In genomic region chr6:169794317-169795055, GRCh38 we compare ENCODE assay signal across 23 cellular contexts. TPM values are rescaled to one million over a fixed set of nuclear protein-coding genes. Genes with fewer than 3 reads are reported as not detected.
DNase-seq lines count a peak whose midpoint lies in the region; ATAC-seq, FAIRE-seq and TF ChIP-seq lines count a peak whose summit lies in the region.
"Had no signal": no experiment of that assay in that cellular context is flagged by ENCODE, and none has a peak within 500 bp of the region (broad histone marks: within the 10 kb centered on the region; RNA-seq: fewer than 3 reads in every experiment).

No MANE protein-coding gene starts in this region.

- CTCF ChIA-PET in HepG2 (lab: Yijun Ruan, JAX; ENCODE audit: low intra/inter-chr PET ratio, low total read pairs) = no interaction called here

- BruUV-seq in HepG2 (replicated peaks; lab: Mats Ljungman, UMichigan) = no TSS peak

- POLR2A ChIA-PET in HepG2 (lab: Yijun Ruan, JAX) = interaction anchor here (1.1 to 2.9 kb wide), 3 partner anchors 9 to 69 kb away, joined by 5 to 8 read pairs (median 5); no protein-coding TSS in a partner anchor

- no peak overlapping the region for H3K4me3 ChIP-seq in right atrium auricular region
- no peak overlapping the region for H3K4me3 ChIP-seq in left ventricle myocardium inferior
- no peak overlapping the region for H3K4me3 ChIP-seq in HepG2 (replicated peaks in 1 of 3; ENCODE audit: insufficient read depth in 1 of 3, low read depth in 2 of 3, low read length in 3 of 3)
- H3K4me3 ChIP-seq in vagina = no peak overlapping the region
- H3K4me3 ChIP-seq: adrenal gland, lower lobe of right lung, pancreas, SJCRH30 had no signal

- TF ChIP-seq CTCF in right atrium auricular region (IDR thresholded peaks at IDR 0.05) (no peak), left ventricle myocardium inferior (IDR thresholded peaks at IDR 0.05; ENCODE audit: borderline replicate concordance) (no peak), HepG2 (CRISPR knock-in tag; IDR thresholded peaks at IDR 0.05) (no peak), vagina (IDR thresholded peaks at IDR 0.05) (no peak)

- H3K27ac ChIP-seq in right atrium auricular region (no peak overlapping the region), left ventricle myocardium inferior (replicated peaks) (no peak overlapping the region), HepG2 (ENCODE audit: extremely low read length, insufficient read depth, low read length) (no peak overlapping the region), vagina (no peak overlapping the region), caudate nucleus (ENCODE audit: low read depth, low read length) (no peak overlapping the region)
- H3K27ac ChIP-seq: adrenal gland, lower lobe of right lung, pancreas, SJCRH30 had no signal

- TF ChIP-seq POLR2A in HepG2 (IDR thresholded peaks at IDR 0.05; ENCODE audit: insufficient read depth in 1 of 2, low read depth in 2 of 2, low read length in 2 of 2) = no peak
- TF ChIP-seq POLR2A in vagina (IDR thresholded peaks at IDR 0.05) = no peak

- no peak overlapping the region for H3K9ac ChIP-seq in HepG2 (ENCODE audit: insufficient read depth, low read depth, low read length)

- no peak for TF ChIP-seq RAD21 in HepG2 (CRISPR knock-in tag; IDR thresholded peaks at IDR 0.05)

- H3K27me3 ChIP-seq in right atrium auricular region (no peaks in the 10 kb centered on the region), left ventricle myocardium inferior (ENCODE audit: low read depth) (peaks cover 43% of the 10 kb centered on the region), HepG2 (ENCODE audit: control insufficient read depth in 1 of 2, insufficient read depth in 2 of 2, low read length in 2 of 2) (no peaks in the 10 kb centered on the region), vagina (no peaks in the 10 kb centered on the region)
- H3K27me3 ChIP-seq: adrenal gland, pancreas had no signal

- 91% methylated on average over 11 of the region's 13 CpGs for WGBS in HepG2 (ENCODE audit: low lambda C conversion rate)

- H3K36me3 ChIP-seq in right atrium auricular region = no peaks in the 10 kb centered on the region
- H3K36me3 ChIP-seq in left ventricle myocardium inferior = no peaks in the 10 kb centered on the region
- no peaks in the 10 kb centered on the region for H3K36me3 ChIP-seq in HepG2 (replicated peaks in 1 of 2; ENCODE audit: control insufficient read depth in 1 of 2, insufficient read depth in 2 of 2, low read length in 2 of 2)
- no peaks in the 10 kb centered on the region for H3K36me3 ChIP-seq in vagina
- H3K36me3 ChIP-seq: adrenal gland, lower lobe of right lung, pancreas, SJCRH30 had no signal

- intact Hi-C loops in left ventricle myocardium inferior (cut with micrococcal nuclease) (no loop called here), HepG2 (cut with micrococcal nuclease; ENCODE audit: unreplicated experiment) (loop anchor here (5.0 kb wide), 1 partner anchor 738 kb away; no protein-coding TSS in a partner anchor), vagina (cut with DNase I) (no loop called here)

- H3K4me2 ChIP-seq in HepG2 (ENCODE audit: low read depth, low read length) = peak overlapping the region; percentile 22; the same call in 1 of the 2 replicates

- no peak for ATAC-seq in HepG2
- ATAC-seq in GM21786 (IDR thresholded peaks at IDR 0.05; ENCODE audit: unreplicated experiment) = no peak
- ATAC-seq: lower lobe of right lung, pancreas, WTC11 had no signal

- no peaks in the 10 kb centered on the region for H4K20me1 ChIP-seq in HepG2 (ENCODE audit: insufficient read depth, low read length)

- TF ChIP-seq EP300 in HepG2 (IDR thresholded peaks at IDR 0.05; ENCODE audit: low read depth in 2 of 2, low read length in 2 of 2) = no peak
- no peak for TF ChIP-seq EP300 in HepG2 (CRISPR knock-in tag; IDR thresholded peaks at IDR 0.05; ENCODE audit: borderline replicate concordance)

- peaks cover 0 to 15% of the 10 kb centered on the region in 2 donors for H3K4me1 ChIP-seq in right atrium auricular region
- H3K4me1 ChIP-seq in left ventricle myocardium inferior = peaks cover 16% of the 10 kb centered on the region
- H3K4me1 ChIP-seq in HepG2 (ENCODE audit: insufficient read depth, low read length) = peaks cover 81% of the 10 kb centered on the region
- peaks cover 14% of the 10 kb centered on the region for H3K4me1 ChIP-seq in vagina
- H3K4me1 ChIP-seq: SJCRH30 had no signal

- DNase-seq in right atrium auricular region (ENCODE audit: low spot score) (peak; percentile 48), left ventricle myocardium inferior (no peak), NCI-H345 (lab: John Stamatoyannopoulos, UW) (peak; percentile 77), HepG2 (ENCODE audit: low spot score) (no peak), vagina (ENCODE audit: extremely low spot score in 2 of 2) (peak; percentile 67 to 94), caudate nucleus (lab: John Stamatoyannopoulos, UW) (no peak)
- DNase-seq in stimulated activated naive CD4-positive, alpha-beta T cell treated with Interleukin-2 at 50 U/mL for 16 hours (lab: John Stamatoyannopoulos, UW) = no peak
- DNase-seq: central memory CD4-positive, alpha-beta T cell; effector CD8-positive, alpha-beta T cell; GDM1; glutamatergic neuron; KG1; lower lobe of right lung; naive B cell; NCI-H446 treated with DMSO at 0.1 percent for 48 hours; SJCRH30; stimulated activated CD4-positive, alpha-beta T cell treated with anti-CD3 and anti-CD28 coated beads, Interleukin-2, amount 100 ng/mL, for 48 hours; T-helper 2 cell had no signal

- H3K9me3 ChIP-seq in right atrium auricular region (no peaks in the 10 kb centered on the region), left ventricle myocardium inferior (replicated peaks) (no peaks in the 10 kb centered on the region), HepG2 (ENCODE audit: low read length) (no peaks in the 10 kb centered on the region), vagina (no peaks in the 10 kb centered on the region)
- H3K9me3 ChIP-seq: adrenal gland, lower lobe of right lung, pancreas, SJCRH30 had no signal

- peaks cover 28% of the 10 kb centered on the region for H3K79me2 ChIP-seq in HepG2 (ENCODE audit: insufficient read depth, low read length)

- H2AFZ ChIP-seq in HepG2 (ENCODE audit: low read length) = no peak overlapping the region

- no peak for FAIRE-seq in HepG2 (lab: Jason Lieb, UNC)
- FAIRE-seq: GM12892, pancreas had no signal

- in situ Hi-C loops in HepG2 (cut with HindIII; ENCODE audit: extremely low pct_ligation_motif_present, low pct_unique_long_range_greater_than_20kb) = loop anchor here (5.0 kb wide), 1 partner anchor 88 kb away; no protein-coding TSS in a partner anchor

TF ChIP-seq in HepG2, 621 proteins besides CTCF, POLR2A, EP300 and RAD21 (continues in another document):
- no peak for TF ChIP-seq TEAD3 (CRISPR knock-in tag; optimal IDR thresholded peaks at IDR 0.05; ENCODE audit: borderline replicate concordance)

RNA-seq across cellular contexts. Expression of gene ERMARD, which starts 43.1 kb away (rescaled TPM):
- 10 to 100 TPM in 1 of 2 donors, 1 to 10 TPM in 1; 8.6 to 11.2 TPM for total RNA-seq in right atrium auricular region
- 9.3 TPM for total RNA-seq in left ventricle myocardium inferior
- total RNA-seq in HepG2 (2016; rRNA removed; fragmentation: Illumina TruSeq; extraction: Trizol) = 8.4 and 10.7 TPM in 2 replicates
- 5.5 and 7.1 TPM in 2 replicates for total RNA-seq in HepG2 (2016; cell fraction: cytosol; rRNA removed; fragmentation: Illumina TruSeq; extraction: Trizol; ENCODE audit: low read depth)
- 7.1 and 13.2 TPM in 2 replicates for total RNA-seq in HepG2 (2016; cell fraction: insoluble cytoplasmic fraction; rRNA removed; fragmentation: Illumina TruSeq; extraction: Trizol)
- 7.3 and 7.5 TPM in 2 replicates for total RNA-seq in HepG2 (2016; cell fraction: membrane; rRNA removed; fragmentation: Illumina TruSeq; extraction: Trizol)
- 16.6 and 17.0 TPM in 2 replicates for total RNA-seq in HepG2 (2016; cell fraction: nucleus; rRNA removed; fragmentation: Illumina TruSeq; extraction: Trizol)
- polyA plus RNA-seq in HepG2 (2011; rRNA removed) = 8.8 and 11.6 TPM in 2 replicates
- polyA plus RNA-seq in HepG2 (2011; cell fraction: cytosol; rRNA removed) = 6.1 and 7.4 TPM in 2 replicates
- 35.0 and 45.3 TPM in 2 replicates for polyA plus RNA-seq in HepG2 (2011; cell fraction: nucleus; rRNA removed)
- 7.7 and 8.9 TPM in 2 replicates for polyA plus RNA-seq in HepG2 (2012)
- polyA plus RNA-seq in HepG2 (2016; cell fraction: cytosol; fragmentation: Illumina TruSeq; extraction: Trizol; ENCODE audit: low read depth) = 1.9 and 2.2 TPM in 2 replicates
- polyA plus RNA-seq in HepG2 (2016; cell fraction: insoluble cytoplasmic fraction; fragmentation: Illumina TruSeq; extraction: Trizol; ENCODE audit: low read depth) = 4.8 and 5.9 TPM in 2 replicates
- polyA plus RNA-seq in HepG2 (2016; cell fraction: membrane; fragmentation: Illumina TruSeq; extraction: Trizol; ENCODE audit: low read depth) = 2.4 and 3.3 TPM in 2 replicates
- 28.4 and 29.0 TPM in 2 replicates for polyA plus RNA-seq in HepG2 (2016; cell fraction: nucleus; fragmentation: Illumina TruSeq; extraction: Trizol; ENCODE audit: insufficient read depth, low read depth)
- polyA minus RNA-seq in HepG2 (2011; rRNA and poly(A)+ RNA removed; ENCODE audit: low replicate concordance) = 6.3 TPM in 2 replicates
- 2.4 and 4.4 TPM in 2 replicates for polyA minus RNA-seq in HepG2 (2011; cell fraction: cytosol; rRNA and poly(A)+ RNA removed)
- 10.9 and 14.3 TPM in 2 replicates for polyA minus RNA-seq in HepG2 (2011; cell fraction: nucleus; rRNA and poly(A)+ RNA removed)
- total RNA-seq in vagina = 41.5 TPM

RNA-seq across cellular contexts. Expression of gene DYNLT2, which starts 43.1 kb away (rescaled TPM):
- total RNA-seq in right atrium auricular region = under 1 TPM; 0.20 to 0.33 TPM
- 0.66 TPM for total RNA-seq in left ventricle myocardium inferior
- 3.1 and 4.3 TPM in 2 replicates for total RNA-seq in HepG2 (2016; rRNA removed; fragmentation: Illumina TruSeq; extraction: Trizol)
- total RNA-seq in HepG2 (2016; cell fraction: cytosol; rRNA removed; fragmentation: Illumina TruSeq; extraction: Trizol; ENCODE audit: low read depth) = 1.7 and 1.9 TPM in 2 replicates
- 3.0 and 4.1 TPM in 2 replicates for total RNA-seq in HepG2 (2016; cell fraction: insoluble cytoplasmic fraction; rRNA removed; fragmentation: Illumina TruSeq; extraction: Trizol)
- total RNA-seq in HepG2 (2016; cell fraction: membrane; rRNA removed; fragmentation: Illumina TruSeq; extraction: Trizol) = 4.9 and 5.8 TPM in 2 replicates
- 6.6 and 7.6 TPM in 2 replicates for total RNA-seq in HepG2 (2016; cell fraction: nucleus; rRNA removed; fragmentation: Illumina TruSeq; extraction: Trizol)
- 1.7 and 2.1 TPM in 2 replicates for polyA plus RNA-seq in HepG2 (2011; rRNA removed)
- 1.1 TPM in 2 replicates for polyA plus RNA-seq in HepG2 (2011; cell fraction: cytosol; rRNA removed)
- polyA plus RNA-seq in HepG2 (2011; cell fraction: nucleus; rRNA removed) = 2.6 and 3.0 TPM in 2 replicates
- polyA plus RNA-seq in HepG2 (2012) = 6.2 and 8.3 TPM in 2 replicates
- polyA plus RNA-seq in HepG2 (2016; cell fraction: cytosol; fragmentation: Illumina TruSeq; extraction: Trizol; ENCODE audit: low read depth) = 1.8 and 2.2 TPM in 2 replicates
- polyA plus RNA-seq in HepG2 (2016; cell fraction: insoluble cytoplasmic fraction; fragmentation: Illumina TruSeq; extraction: Trizol; ENCODE audit: low read depth) = 3.8 and 4.0 TPM in 2 replicates
- polyA plus RNA-seq in HepG2 (2016; cell fraction: membrane; fragmentation: Illumina TruSeq; extraction: Trizol; ENCODE audit: low read depth) = 5.3 and 5.7 TPM in 2 replicates
- polyA plus RNA-seq in HepG2 (2016; cell fraction: nucleus; fragmentation: Illumina TruSeq; extraction: Trizol; ENCODE audit: insufficient read depth, low read depth) = 10.1 and 11.1 TPM in 2 replicates
- polyA minus RNA-seq in HepG2 (2011; rRNA and poly(A)+ RNA removed; ENCODE audit: low replicate concordance) = 0.30 and 0.36 TPM in 2 replicates
- 0.30 and 1.1 TPM in 2 replicates for polyA minus RNA-seq in HepG2 (2011; cell fraction: cytosol; rRNA and poly(A)+ RNA removed)
- 5.0 and 5.8 TPM in 2 replicates for polyA minus RNA-seq in HepG2 (2011; cell fraction: nucleus; rRNA and poly(A)+ RNA removed)
- 3.2 TPM for total RNA-seq in vagina

Comparison
In these comparisons a context has a peak if more than half of its experiments do, and no peak if none do; other contexts are left out.
1. DNase-seq: peak in right atrium auricular region (single experiment), NCI-H345 (single experiment) and vagina (2 of 2); none in left ventricle myocardium inferior (single experiment), HepG2 (single experiment), stimulated activated naive CD4-positive, alpha-beta T cell treated with Interleukin-2 at 50 U/mL for 16 hours (single experiment) and caudate nucleus (0 of 61).